In genomic region chr9:133726401-133727276, GRCh38 we compare ENCODE assay signal across 8 cellular contexts. TPM values are rescaled to one million over a fixed set of nuclear protein-coding genes. Genes with fewer than 3 reads are reported as not detected.
DNase-seq lines count a peak whose midpoint lies in the region; ATAC-seq and TF ChIP-seq lines count a peak whose summit lies in the region.

No MANE protein-coding gene starts in this region.

- peak; percentile 80 for TF ChIP-seq CTCF in brain microvascular endothelial cell (IDR thresholded peaks at IDR 0.05; ENCODE audit: low read depth, low read length, missing control alignments)

- no peak overlapping the region for H3K4me3 ChIP-seq in brain microvascular endothelial cell (ENCODE audit: low read depth, low read length)

- in situ Hi-C loops in brain microvascular endothelial cell (cut with HindIII; ENCODE audit: low pct_ligation_motif_present, low sequenced_read_pairs): no loop called here

- H3K27ac ChIP-seq in brain microvascular endothelial cell: no peak overlapping the region

- no peaks in the 10 kb centered on the region for H3K36me3 ChIP-seq in brain microvascular endothelial cell (replicated peaks)

- no peaks in the 10 kb centered on the region for H3K27me3 ChIP-seq in brain microvascular endothelial cell (replicated peaks)

- peak; percentile 87 for ATAC-seq in left colon
- no peak for ATAC-seq in GM18502 (IDR thresholded peaks at IDR 0.05; ENCODE audit: poor library complexity, unreplicated experiment)
- no peak for ATAC-seq in HG03571 (IDR thresholded peaks at IDR 0.05; ENCODE audit: unreplicated experiment)

- intact Hi-C loops in left colon (cut with DNase I, micrococcal nuclease): loop anchor here in 1 of 2 donors (5.0 kb wide), 1 partner anchor 194 kb away; the partner anchor contains the start of gene ADAMTSL2

- DNase-seq in EL (peak; percentile 55), NCI-H1417 (lab: John Stamatoyannopoulos, UW) (peak; percentile 51 to 87 (median 70)), T1000 (lab: John Stamatoyannopoulos, UW) (peak; percentile 41), brain microvascular endothelial cell (peak; percentile 56), left colon (peak; percentile 31 to 68)
- DNase-seq in stimulated activated CD4-positive, alpha-beta T cell treated with anti-CD3 and anti-CD28 coated beads, TNF-alpha, amount 100 ng/mL, for 4 hours (ENCODE audit: low read depth in 3 of 3): peak in 2 of 3 experiments; percentile 39 to 52

RNA-seq across cellular contexts. Expression of gene SARDH, which starts 11.5 kb away (rescaled TPM):
- under 1 TPM; 0.40 to 0.92 TPM for total RNA-seq in left colon
